In genomic region chr11:69101100-69101791, GRCh38 we compare ENCODE assay signal across 8 cellular contexts. TPM values are rescaled to one million over a fixed set of nuclear protein-coding genes. Genes with fewer than 3 reads are reported as not detected.
DNase-seq lines count a peak whose midpoint lies in the region; ATAC-seq, FAIRE-seq and TF ChIP-seq lines count a peak whose summit lies in the region.

No MANE protein-coding gene starts in this region.

- peak; percentile 97 for FAIRE-seq in HTR-8/SVneo (lab: Jason Lieb, UNC)

- no peak overlapping the region for H3K27ac Mint-ChIP-seq in osteocyte (ENCODE audit: unreplicated experiment)

- H3K9me3 ChIP-seq in thyroid gland = no peaks in the 10 kb centered on the region

- H3K4me3 ChIP-seq in foreskin fibroblast (ENCODE audit: low read depth in 1 of 2, low read length in 2 of 2) = no peak overlapping the region
- H3K4me3 ChIP-seq in thyroid gland (replicated peaks in 1 of 3) = no peak overlapping the region

- 24 to 49% methylated on average over 8 to 10 of the region's 14 CpGs for WGBS in thyroid gland, 2 donors

- no peak overlapping the region for H3K4me3 Mint-ChIP-seq in osteocyte (ENCODE audit: unreplicated experiment)

- H3K27me3 Mint-ChIP-seq in osteocyte (ENCODE audit: unreplicated experiment) = no peaks in the 10 kb centered on the region

- peaks cover 10 to 14% of the 10 kb centered on the region in 2 donors for H3K4me1 ChIP-seq in thyroid gland

- no peak overlapping the region for H3K27ac ChIP-seq in thyroid gland

- H3K4me1 Mint-ChIP-seq in osteocyte (ENCODE audit: unreplicated experiment) = peaks cover 2% of the 10 kb centered on the region

- intact Hi-C loops in thyroid gland (cut with DNase I) = loop anchor here (2.0 to 10.0 kb wide), 2 partner anchors 194 to 542 kb away; partner anchors contain the start of gene MYEOV

- no peaks in the 10 kb centered on the region for H3K27me3 ChIP-seq in thyroid gland

- DNase-seq in GM03348 (ENCODE audit: low spot score) (peak; percentile 96), HTR-8/SVneo (ENCODE audit: insufficient read length, low spot score) (peak; percentile 95), RPMI7951 (ENCODE audit: low read depth) (peak; percentile 75), foreskin fibroblast (peak; percentile 60 to 86), osteocyte (ENCODE audit: extremely low spot score, unreplicated experiment) (peak; percentile 93), thyroid gland (peak; percentile 87 to 89)
- DNase-seq in activated effector memory CD4-positive, alpha-beta T cell treated with Interleukin-2 at 50 U/mL for 16 hours = peak; percentile 52

- no peak for TF ChIP-seq POLR2A in thyroid gland (IDR thresholded peaks at IDR 0.05)

- H3K36me3 Mint-ChIP-seq in osteocyte (ENCODE audit: unreplicated experiment) = no peaks in the 10 kb centered on the region

- ATAC-seq in GM19328 (IDR thresholded peaks at IDR 0.05; ENCODE audit: unreplicated experiment) = no peak

- TF ChIP-seq CTCF in foreskin fibroblast (IDR thresholded peaks at IDR 0.05; ENCODE audit: low read depth, low read length) = peak; percentile 97
- peak; percentile 100 for TF ChIP-seq CTCF in osteocyte (IDR thresholded peaks at IDR 0.05)
- TF ChIP-seq CTCF in thyroid gland (IDR thresholded peaks at IDR 0.05) = peak; percentile 97 to 100 (median 98)

- no peaks in the 10 kb centered on the region for H3K9me3 Mint-ChIP-seq in osteocyte (ENCODE audit: unreplicated experiment)

- H3K36me3 ChIP-seq in thyroid gland = no peaks in the 10 kb centered on the region

RNA-seq across cellular contexts. Expression of gene TPCN2, which starts 52.5 kb away (rescaled TPM):
- 3.2 and 4.7 TPM in 2 replicates for total RNA-seq in RPMI7951 (2014; rRNA removed; shearing (Covaris generic))
- 21.0 and 22.4 TPM in 2 replicates for total RNA-seq in osteocyte
- 10 to 100 TPM; 10.5 to 30.4 (median 13.7) TPM for total RNA-seq in thyroid gland

RNA-seq across cellular contexts. Expression of gene SMIM38, which starts 54.5 kb away (rescaled TPM):
- not detected in 2 replicates for total RNA-seq in RPMI7951 (2014; rRNA removed; shearing (Covaris generic))
- total RNA-seq in osteocyte (0.73 and 1.0 TPM in 2 replicates), thyroid gland (1 to 10 TPM in 2 of 4 donors, under 1 TPM in 1, not detected in 1; 0.45 to 2.3 (median 2.0) TPM)
